Comparison of ENCODE assay signal across 9 cellular contexts in genomic region chr12:62601765-62602444, GRCh38.
A peak's percentile ranks its signal among the peaks of the same experiment; 100 is the strongest.
DNase-seq lines count a peak whose midpoint lies in the region; ATAC-seq, FAIRE-seq and TF ChIP-seq lines count a peak whose summit lies in the region.
"Had no signal": no experiment of that assay in that cellular context is flagged by ENCODE, and none has a peak within 500 bp of the region (broad histone marks: within the 10 kb centered on the region; RNA-seq: fewer than 3 reads in every experiment).

No MANE protein-coding gene starts in this region.

- H3K9me3 Mint-ChIP-seq in progenitor cell of endocrine pancreas (ENCODE audit: low read depth), result no peaks in the 10 kb centered on the region

- H3K36me3 ChIP-seq in NT2/D1 (ENCODE audit: insufficient read depth, insufficient read length, low read length), result peaks cover 8% of the 10 kb centered on the region
- H3K36me3 ChIP-seq in endothelial cell of umbilical vein (ENCODE audit: control insufficient read depth in 2 of 2, extremely low read depth in 1 of 2, insufficient read depth in 2 of 2, low read length in 2 of 2), result no peaks in the 10 kb centered on the region

- H3K9me1 ChIP-seq in endothelial cell of umbilical vein (replicated peaks; ENCODE audit: control insufficient read depth, extremely low read depth, insufficient read depth, low read length), result no peaks in the 10 kb centered on the region

- peak overlapping the region; percentile 69 for H3K4me2 ChIP-seq in endothelial cell of umbilical vein (ENCODE audit: insufficient read depth, low read length)

- TF ChIP-seq CTCF in endothelial cell of umbilical vein (IDR thresholded peaks at IDR 0.05; ENCODE audit: extremely low read depth in 1 of 2, insufficient read depth in 1 of 2, low read depth in 1 of 2, low read length in 2 of 2) (no peak), progenitor cell of endocrine pancreas (IDR thresholded peaks at IDR 0.05; ENCODE audit: unreplicated experiment) (no peak)

- H3K4me3 Mint-ChIP-seq in progenitor cell of endocrine pancreas (ENCODE audit: low read depth), result peak overlapping the region; percentile 89

- H3K79me2 ChIP-seq in endothelial cell of umbilical vein (ENCODE audit: control insufficient read depth, insufficient read depth, low read length), result peaks cover 43% of the 10 kb centered on the region

- POLR2A ChIA-PET in endothelial cell of umbilical vein (lab: Charles Lee), result no interaction called here

- H4K20me1 ChIP-seq in endothelial cell of umbilical vein (replicated peaks; ENCODE audit: control insufficient read depth, extremely low read depth, insufficient read depth, low read length), result no peaks in the 10 kb centered on the region

- peak overlapping the region; percentile 100 for H3K27ac Mint-ChIP-seq in progenitor cell of endocrine pancreas

- DNase-seq in NT2/D1 (ENCODE audit: low read depth, low spot score), result no peak
- DNase-seq in endothelial cell of umbilical vein (ENCODE audit: low read depth, low spot score), result no peak
- DNase-seq in progenitor cell of endocrine pancreas (ENCODE audit: low spot score, unreplicated experiment), result no peak
- DNase-seq in cortex of kidney (lab: John Stamatoyannopoulos, UW), result no peak
- no peak for DNase-seq in AG08396 (ENCODE audit: low spot score)

- peak overlapping the region; percentile 98 for H3K9ac ChIP-seq in NT2/D1 (ENCODE audit: insufficient read length, low read depth)
- H3K9ac ChIP-seq in endothelial cell of umbilical vein (replicated peaks; ENCODE audit: extremely low read depth, insufficient read depth, low read length), result peak overlapping the region; percentile 99

- no peak for ATAC-seq in GM21737 (IDR thresholded peaks at IDR 0.05; ENCODE audit: unreplicated experiment)
- no peak for ATAC-seq in HG02642 (IDR thresholded peaks at IDR 0.05; ENCODE audit: poor library complexity, unreplicated experiment)

- H3K4me1 Mint-ChIP-seq in progenitor cell of endocrine pancreas (ENCODE audit: low read depth), result peaks cover 27% of the 10 kb centered on the region

- dilution Hi-C loops in endothelial cell of umbilical vein (cut with MboI; ENCODE audit: extremely low pct_ligation_motif_present, low sequenced_read_pairs), result loop anchor here (25.0 kb wide), 1 partner anchor 185 kb away; no protein-coding TSS in a partner anchor

- H3K27me3 ChIP-seq in NT2/D1 (ENCODE audit: insufficient read depth, insufficient read length), result no peaks in the 10 kb centered on the region
- no peaks in the 10 kb centered on the region for H3K27me3 ChIP-seq in endothelial cell of umbilical vein (ENCODE audit: control insufficient read depth in 2 of 2, insufficient read depth in 2 of 2, low read length in 2 of 2)

- H3K9me3 ChIP-seq in NT2/D1 (ENCODE audit: insufficient read depth, low read length) (no peaks in the 10 kb centered on the region), endothelial cell of umbilical vein (replicated peaks; ENCODE audit: control insufficient read depth, insufficient read depth, low read length) (no peaks in the 10 kb centered on the region)

- peak overlapping the region; percentile 17 for H2AFZ ChIP-seq in endothelial cell of umbilical vein (ENCODE audit: low read depth, low read length)

- FAIRE-seq in G401.6 (lab: Jason Lieb, UNC), result peak; percentile 85
- FAIRE-seq in endothelial cell of umbilical vein (lab: Jason Lieb, UNC), result no peak
- FAIRE-seq: TTC549 had no signal

- intact Hi-C loops in endothelial cell of umbilical vein (cut with micrococcal nuclease), result loop anchor here (1.0 to 10.0 kb wide), 5 partner anchors 135 to 463 kb away; partner anchors contain the start of genes MON2 and USP15

- CTCF ChIA-PET in endothelial cell of umbilical vein (lab: Charles Lee), result interaction anchor here (1.1 to 3.3 kb wide), 5 partner anchors 9 to 185 kb away, joined by 4 to 44 read pairs (median 6); no protein-coding TSS in a partner anchor

- H3K27ac ChIP-seq in endothelial cell of umbilical vein (ENCODE audit: insufficient read depth, low read depth, low read length), result peak overlapping the region; percentile 97

- TF ChIP-seq POLR2A in endothelial cell of umbilical vein (IDR thresholded peaks at IDR 0.05; ENCODE audit: low read depth, low read length), result no peak

- H3K36me3 Mint-ChIP-seq in progenitor cell of endocrine pancreas (ENCODE audit: insufficient read depth), result no peaks in the 10 kb centered on the region

- peak overlapping the region; percentile 89 for H3K4me3 ChIP-seq in NT2/D1 (ENCODE audit: insufficient read length, low read depth)
- peak overlapping the region in 2 of 3 experiments; percentile 92 to 99 for H3K4me3 ChIP-seq in endothelial cell of umbilical vein (replicated peaks in 1 of 3; ENCODE audit: insufficient read depth in 1 of 3, low read depth in 1 of 3, low read length in 3 of 3)

- TSS peak; percentile 52 for BruUV-seq in endothelial cell of umbilical vein (replicated peaks; lab: Mats Ljungman, UMichigan)

- H3K27me3 Mint-ChIP-seq in progenitor cell of endocrine pancreas, result no peaks in the 10 kb centered on the region

- H3K4me1 ChIP-seq in NT2/D1 (ENCODE audit: insufficient read depth, insufficient read length) (no peaks in the 10 kb centered on the region), endothelial cell of umbilical vein (ENCODE audit: control insufficient read depth, extremely low read depth, insufficient read depth, low read length) (peaks cover 22% of the 10 kb centered on the region)

TF ChIP-seq in endothelial cell of umbilical vein, 7 proteins besides CTCF, POLR2A, EP300 and RAD21:
- TF ChIP-seq MYC (IDR thresholded peaks at IDR 0.05; ENCODE audit: low read depth, low read length), result no peak
- TF ChIP-seq MAX (IDR thresholded peaks at IDR 0.05; ENCODE audit: insufficient read depth, insufficient read length), result no peak
- no peak for TF ChIP-seq EZH2 (IDR thresholded peaks at IDR 0.05; ENCODE audit: borderline replicate concordance, low read depth, low read length, severe bottlenecking)
- no peak for TF ChIP-seq JUN (IDR thresholded peaks at IDR 0.05; ENCODE audit: borderline replicate concordance, insufficient read depth, insufficient read length, low read depth)
- TF ChIP-seq FOS (IDR thresholded peaks at IDR 0.05; ENCODE audit: borderline replicate concordance, insufficient read depth, low read length), result no peak
- TF ChIP-seq POLR2AphosphoS5 (IDR thresholded peaks at IDR 0.05; ENCODE audit: insufficient read depth, low read depth, low read length), result no peak
- TF ChIP-seq GATA2 (IDR thresholded peaks at IDR 0.05; ENCODE audit: insufficient read depth, insufficient read length, low read depth, low read length), result no peak
